ENCODE assay signal across 1 cellular context in genomic region chr21:37443683-37444082, GRCh38.
TF ChIP-seq lines count a peak whose summit lies in the region.

No MANE protein-coding gene starts in this region.

TF ChIP-seq in HEK293, 187 proteins besides CTCF, POLR2A, EP300 and RAD21 (continued from another document):
- TF ChIP-seq PRDM6 (tag by site-specific recombination; IDR thresholded peaks at IDR 0.05), result no peak
- TF ChIP-seq ZEB2 (tag by site-specific recombination; IDR thresholded peaks at IDR 0.05), result 0 out of 2 replicates have a peak, but pooled peaks have one; percentile 23
- peak; percentile 31; the same call in 1 of the 2 replicates for TF ChIP-seq SP7 (tag by site-specific recombination; IDR thresholded peaks at IDR 0.05)
- peak; percentile 67 for TF ChIP-seq PRDM10 (tag by site-specific recombination; IDR thresholded peaks at IDR 0.05)
- TF ChIP-seq INSM2 (tag by site-specific recombination; IDR thresholded peaks at IDR 0.05), result no peak
- no peak for TF ChIP-seq ZSCAN18 (tag by site-specific recombination; IDR thresholded peaks at IDR 0.05)
- no peak for TF ChIP-seq ZBTB7A (tag by site-specific recombination; IDR thresholded peaks at IDR 0.05; ENCODE audit: low read depth)
- TF ChIP-seq ZNF518A (tag by site-specific recombination; conservative IDR thresholded peaks at IDR 0.05; ENCODE audit: low read depth), result no peak
